Comparison of ENCODE assay signal across 19 cellular contexts in the genomic region with DNA sequence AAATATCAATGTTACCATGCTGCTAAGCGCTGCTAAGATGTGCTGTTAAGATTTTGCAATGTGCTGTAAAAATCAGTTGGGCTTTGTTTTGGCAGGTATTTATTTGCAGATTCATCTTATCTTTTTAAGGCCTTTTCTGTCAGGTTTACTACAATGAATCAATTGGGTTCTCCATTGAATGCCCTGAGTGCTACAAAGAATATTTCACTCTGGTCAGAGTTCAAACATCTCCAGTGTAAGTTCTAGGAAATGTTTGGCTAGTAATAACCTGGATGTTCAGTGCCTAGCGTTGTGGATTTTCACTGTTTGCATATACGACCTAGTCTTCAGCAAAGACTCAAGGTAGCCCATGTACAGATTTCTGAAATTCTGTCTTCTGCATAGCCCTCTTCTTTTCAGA.
"Had no signal": no experiment of that assay in that cellular context is flagged by ENCODE, and none has a peak within 500 bp of the region (broad histone marks: within the 10 kb centered on the region; RNA-seq: fewer than 3 reads in every experiment).

No MANE protein-coding gene starts in this region.

- H3K36me3 ChIP-seq: heart left ventricle, left ventricle myocardium inferior, right atrium auricular region, stomach, thoracic aorta, transverse colon had no signal

- H3K9me3 Mint-ChIP-seq: endodermal cell; naive thymus-derived CD4-positive, alpha-beta T cell had no signal

- H3K9me3 ChIP-seq: heart left ventricle, left ventricle myocardium inferior, right atrium auricular region, stomach, thoracic aorta, transverse colon had no signal

- ATAC-seq: heart left ventricle; naive thymus-derived CD4-positive, alpha-beta T cell had no signal

- H3K4me3 Mint-ChIP-seq: endodermal cell had no signal

- H3K27me3 ChIP-seq: heart left ventricle, right atrium auricular region, stomach, transverse colon had no signal

- DNase-seq: dermis blood vessel endothelial cell; endodermal cell; erythroblast; heart left ventricle; hippocampal formation; left ventricle myocardium inferior; naive thymus-derived CD4-positive, alpha-beta T cell; small intestine; stimulated activated CD4-positive, alpha-beta T cell treated with anti-CD3 and anti-CD28 coated beads, Interleukin-12 subunit alpha, Interleukin-12 subunit beta, amount 100 ng/mL, for 4 hours; stimulated activated naive CD4-positive, alpha-beta T cell; stomach; substantia nigra; transverse colon had no signal

- H3K27me3 Mint-ChIP-seq: naive thymus-derived CD4-positive, alpha-beta T cell had no signal

- H3K27ac ChIP-seq: heart left ventricle, left ventricle myocardium inferior, right atrium auricular region, stomach, thoracic aorta, transverse colon had no signal

- H3K4me3 ChIP-seq: heart left ventricle, left ventricle myocardium inferior, right atrium auricular region, stomach, thoracic aorta, transverse colon had no signal

- FAIRE-seq: colon, endothelial cell of umbilical vein, frontal cortex, islet of Langerhans, small intestine had no signal

- H3K27ac Mint-ChIP-seq: endodermal cell had no signal
